Comparison of ENCODE assay signal across 22 cellular contexts in genomic region chr7:22302951-22303423, GRCh38. TPM values are rescaled to one million over a fixed set of nuclear protein-coding genes. Genes with fewer than 3 reads are reported as not detected.
DNase-seq lines count a peak whose midpoint lies in the region; TF ChIP-seq lines count a peak whose summit lies in the region.
"Had no signal": no experiment of that assay in that cellular context is flagged by ENCODE, and none has a peak within 500 bp of the region (broad histone marks: within the 10 kb centered on the region; RNA-seq: fewer than 3 reads in every experiment).

No MANE protein-coding gene starts in this region.

- no peak for TF ChIP-seq POLR2A in testis (IDR thresholded peaks at IDR 0.05)
- TF ChIP-seq POLR2A in esophagus muscularis mucosa (IDR thresholded peaks at IDR 0.05; ENCODE audit: low read depth) = no peak

- H3K4me3 ChIP-seq in testis = no peak overlapping the region
- no peak overlapping the region for H3K4me3 ChIP-seq in esophagus muscularis mucosa

- TF ChIP-seq CTCF in testis (IDR thresholded peaks at IDR 0.05) = no peak
- TF ChIP-seq CTCF in esophagus muscularis mucosa (IDR thresholded peaks at IDR 0.05) = no peak

- 35 to 43% methylated on average over 1 of the region's 1 CpG for WGBS in testis, 2 donors
- 60% methylated on average over 1 of the region's 1 CpG for WGBS in esophagus muscularis mucosa

- H3K27ac ChIP-seq in testis = peak overlapping the region; percentile 58 to 79
- no peak overlapping the region for H3K27ac ChIP-seq in substantia nigra (ENCODE audit: low read depth, low read length, poor library complexity, severe bottlenecking)
- H3K27ac ChIP-seq in esophagus muscularis mucosa (replicated peaks in 1 of 4) = no peak overlapping the region
- H3K27ac ChIP-seq: RWPE1, WERI-Rb-1 had no signal

- H3K9me3 ChIP-seq in testis (no peaks in the 10 kb centered on the region), esophagus muscularis mucosa (peaks cover 0 to 4% (median 0%) of the 10 kb centered on the region in 4 donors)

- H3K27me3 ChIP-seq in testis (no peaks in the 10 kb centered on the region), esophagus muscularis mucosa (no peaks in the 10 kb centered on the region)

- H3K4me1 ChIP-seq in testis = peaks cover 20% of the 10 kb centered on the region
- H3K4me1 ChIP-seq in esophagus muscularis mucosa = no peaks in the 10 kb centered on the region

- TF ChIP-seq EP300 in esophagus muscularis mucosa (IDR thresholded peaks at IDR 0.05) = no peak

- intact Hi-C loops in testis (cut with DNase I; ENCODE audit: low total_unique reads) = no loop called here
- intact Hi-C loops in esophagus muscularis mucosa (cut with DNase I) = no loop called here

- DNase-seq in NCI-H1436 (lab: John Stamatoyannopoulos, UW) (peak; percentile 2), NCI-H1436 treated with DMSO at 0.1 percent for 48 hours (lab: John Stamatoyannopoulos, UW) (no peak), OCI-M1 (lab: John Stamatoyannopoulos, UW) (peak; percentile 49), fibroblast of peridontal ligament (ENCODE audit: extremely low read depth) (peak; percentile 60), testis (no peak), substantia nigra (lab: John Stamatoyannopoulos, UW) (no peak), NCI-H345 treated with DMSO at 0.1 percent for 48 hours (lab: John Stamatoyannopoulos, UW; ENCODE audit: unreplicated experiment) (no peak), esophagus muscularis mucosa (ENCODE audit: extremely low spot score) (no peak)
- DNase-seq: activated CD4-positive, alpha-beta T cell treated with anti-CD3 and anti-CD28 coated beads, Interleukin-2, amount 10 ng/mL, durations not matched to agents 7 days and 5 days; aorta; C1 segment of cervical spinal cord; GDM1; Karpas-422; mammary epithelial cell; NCI-H1048; NCI-H2081 treated with DMSO at 0.1 percent for 48 hours; NCI-H526 treated with DMSO at 0.1 percent for 48 hours; occipital lobe; SK-N-SH; stimulated activated naive CD8-positive, alpha-beta T cell treated with anti-CD3 and anti-CD28 coated beads, Interleukin-15, amount 100 ng/mL, for 72 hours; WERI-Rb-1 had no signal

- H3K36me3 ChIP-seq in testis (ENCODE audit: low read depth, missing control alignments) (no peaks in the 10 kb centered on the region), esophagus muscularis mucosa (peaks cover 0 to 9% (median 0%) of the 10 kb centered on the region in 4 donors)

RNA-seq across cellular contexts. Expression of gene RAPGEF5, which starts 54.0 kb away (rescaled TPM):
- total RNA-seq in testis (10 to 100 TPM; 63.8 to 67.5 TPM), esophagus muscularis mucosa (10 to 100 TPM; 21.2 to 27.0 (median 24.1) TPM)
- 16.8 TPM for polyA plus RNA-seq in testis (ENCODE audit: insufficient read depth, low read depth, low replicate concordance)

Comparison
In these comparisons a context has a peak if more than half of its experiments do, and no peak if none do; other contexts are left out.
1. DNase-seq: peak in NCI-H1436 (single experiment), OCI-M1 (single experiment) and fibroblast of peridontal ligament (single experiment); none in NCI-H1436 treated with DMSO at 0.1 percent for 48 hours (single experiment), testis (single experiment), substantia nigra (0 of 49), NCI-H345 treated with DMSO at 0.1 percent for 48 hours (single experiment) and esophagus muscularis mucosa (single experiment).
2. H3K27ac ChIP-seq: peak in testis (2 of 2); none in substantia nigra (single experiment) and esophagus muscularis mucosa (0 of 4).